8 cellular contexts compared by ENCODE assay signal in genomic region chr17:56499799-56500388, GRCh38.
A peak's percentile ranks its signal among the peaks of the same experiment; 100 is the strongest.
DNase-seq lines count a peak whose midpoint lies in the region; ATAC-seq and TF ChIP-seq lines count a peak whose summit lies in the region.

No MANE protein-coding gene starts in this region.

- peak; percentile 31 for TF ChIP-seq CTCF in AG09309 (IDR thresholded peaks at IDR 0.05; ENCODE audit: control insufficient read depth, insufficient read depth, low read depth, low read length, missing control alignments)
- TF ChIP-seq CTCF in RWPE2 (IDR thresholded peaks at IDR 0.05; ENCODE audit: poor library complexity, severe bottlenecking), result peak; percentile 48
- TF ChIP-seq CTCF in foreskin keratinocyte (conservative IDR thresholded peaks at IDR 0.05), result peak; percentile 77

- H3K27me3 ChIP-seq in GM23248 (replicated peaks; ENCODE audit: insufficient read depth) (0 out of 2 replicates have a peak, but pooled peaks cover 4% of the 10 kb centered on the region), RWPE2 (ENCODE audit: insufficient read depth, poor library complexity, severe bottlenecking) (no peaks in the 10 kb centered on the region), foreskin keratinocyte (peaks cover 8% of the 10 kb centered on the region)

- H3K36me3 ChIP-seq in GM23248 (ENCODE audit: low read depth) (no peaks in the 10 kb centered on the region), RWPE2 (ENCODE audit: low read depth) (no peaks in the 10 kb centered on the region)

- DNase-seq in AG09309 (ENCODE audit: low read depth), result no peak
- DNase-seq in GM23248, result peak; percentile 45
- DNase-seq in RWPE2 (ENCODE audit: low spot score), result no peak
- peak; percentile 5 to 30 for DNase-seq in foreskin keratinocyte
- DNase-seq in activated CD4-positive, CD25-positive, alpha-beta regulatory T cell (lab: John Stamatoyannopoulos, UW), result no peak

- H3K9me3 ChIP-seq in GM23248 (ENCODE audit: low read depth), result no peaks in the 10 kb centered on the region
- no peaks in the 10 kb centered on the region for H3K9me3 ChIP-seq in RWPE2 (ENCODE audit: severe bottlenecking)

- no peak for ATAC-seq in RWPE2 (ENCODE audit: low read depth)
- peak; percentile 35 for ATAC-seq in foreskin keratinocyte
- no peak for ATAC-seq in HG02981 (IDR thresholded peaks at IDR 0.05; ENCODE audit: unreplicated experiment)
- ATAC-seq in HG03196 (IDR thresholded peaks at IDR 0.05; ENCODE audit: unreplicated experiment), result no peak
- ATAC-seq in HG03378 (IDR thresholded peaks at IDR 0.05; ENCODE audit: unreplicated experiment), result no peak

- WGBS in GM23248 (ENCODE audit: low coverage in 1 of 2, low lambda C conversion rate in 2 of 2, missing lambda C conversion rate in 2 of 2), 2 experiments, result 14 to 16% methylated on average over 1 of the region's 1 CpG

- no peaks in the 10 kb centered on the region for H3K79me2 ChIP-seq in GM23248 (ENCODE audit: insufficient read depth)

- no peaks in the 10 kb centered on the region for H3F3A ChIP-seq in GM23248 (ENCODE audit: insufficient read depth)

- H3K9me2 ChIP-seq in GM23248 (ENCODE audit: insufficient read depth), result no peaks in the 10 kb centered on the region

- H2AFZ ChIP-seq in GM23248, result no peak overlapping the region

- H3K27ac ChIP-seq in GM23248 (no peak overlapping the region), RWPE2 (ENCODE audit: poor library complexity, severe bottlenecking) (no peak overlapping the region), foreskin keratinocyte (no peak overlapping the region)

- in situ Hi-C loops in GM23248 (cut with MboI), result no loop called here

- H4K20me1 ChIP-seq in GM23248 (ENCODE audit: insufficient read depth), result no peaks in the 10 kb centered on the region

- H3K4me1 ChIP-seq in GM23248 (ENCODE audit: insufficient read depth) (no peaks in the 10 kb centered on the region), RWPE2 (ENCODE audit: insufficient read depth, poor library complexity, severe bottlenecking) (no peaks in the 10 kb centered on the region), foreskin keratinocyte (no peaks in the 10 kb centered on the region)

- H3K4me3 ChIP-seq in AG09309 (ENCODE audit: control insufficient read depth, low read depth, low read length) (no peak overlapping the region), GM23248 (no peak overlapping the region), RWPE2 (ENCODE audit: severe bottlenecking) (no peak overlapping the region)

- no peak overlapping the region for H3K4me2 ChIP-seq in GM23248 (ENCODE audit: unreplicated experiment)

- H3K9ac ChIP-seq in GM23248, result no peak overlapping the region

Comparison
In these comparisons a context has a peak if more than half of its experiments do, and no peak if none do; other contexts are left out.
1. DNase-seq: peak in GM23248 (single experiment) and foreskin keratinocyte (2 of 2); none in AG09309 (single experiment), RWPE2 (single experiment) and activated CD4-positive, CD25-positive, alpha-beta regulatory T cell (0 of 4).
2. Peak in every context shown above with its lines, with median percentiles within 50 percentile points of each other: CTCF ChIP-seq.